In the genomic region with DNA sequence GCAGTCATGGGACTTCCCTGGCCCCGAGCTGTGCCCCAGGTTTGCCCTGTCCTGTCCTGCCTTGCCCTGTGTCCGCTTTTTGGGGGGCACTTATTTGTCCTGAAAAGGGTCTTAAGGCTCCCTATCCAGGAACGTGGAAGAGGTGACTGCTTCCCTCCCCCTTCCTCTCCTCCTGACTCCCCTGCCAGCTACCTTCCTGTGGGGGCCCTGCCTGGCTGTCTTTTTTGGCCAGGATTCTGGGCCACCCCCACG, we compare ENCODE assay signal across 8 cellular contexts. TPM values are rescaled to one million over a fixed set of nuclear protein-coding genes. Genes with fewer than 3 reads are reported as not detected.
DNase-seq lines count a peak whose midpoint lies in the region; ATAC-seq and TF ChIP-seq lines count a peak whose summit lies in the region.

No MANE protein-coding gene starts in this region.

- peak overlapping the region; percentile 94 to 97 (median 96) for H3K4me3 Mint-ChIP-seq in CD4-positive, CD25-positive, alpha-beta regulatory T cell
- peak overlapping the region; percentile 92 for H3K4me3 Mint-ChIP-seq in dendritic cell treated with granulocyte-macrophage colony-stimulating factor and Interleukin-4, amounts not matched to agents 40 ng/mL and 50 ng/mL, for 4 days
- peak overlapping the region; percentile 89 for H3K4me3 Mint-ChIP-seq in nephron progenitor cell

- no peaks in the 10 kb centered on the region for H3K36me3 ChIP-seq in CD4-positive, CD25-positive, alpha-beta regulatory T cell (ENCODE audit: control insufficient read depth, insufficient read depth, low read length)
- no peaks in the 10 kb centered on the region for H3K36me3 ChIP-seq in NT2/D1 (ENCODE audit: insufficient read depth, insufficient read length, low read length)

- H3K4me1 Mint-ChIP-seq in CD4-positive, CD25-positive, alpha-beta regulatory T cell = peaks cover 11 to 50% (median 31%) of the 10 kb centered on the region in 4 donors
- peaks cover 50% of the 10 kb centered on the region for H3K4me1 Mint-ChIP-seq in dendritic cell treated with granulocyte-macrophage colony-stimulating factor and Interleukin-4, amounts not matched to agents 40 ng/mL and 50 ng/mL, for 4 days (ENCODE audit: low read depth)
- peaks cover 43% of the 10 kb centered on the region for H3K4me1 Mint-ChIP-seq in nephron progenitor cell

- H3K27me3 ChIP-seq in CD4-positive, CD25-positive, alpha-beta regulatory T cell (ENCODE audit: control insufficient read depth, insufficient read depth, low read length) = no peaks in the 10 kb centered on the region
- H3K27me3 ChIP-seq in NT2/D1 (ENCODE audit: insufficient read depth, insufficient read length) = peaks cover 6% of the 10 kb centered on the region

- no peak for ATAC-seq in CD4-positive, CD25-positive, alpha-beta regulatory T cell (ENCODE audit: low read depth in 2 of 2)
- no peak for ATAC-seq in activated CD4-positive, CD25-positive, alpha-beta regulatory T cell treated with anti-CD3 and anti-CD28 coated beads, Interleukin-2, amount 50 U/mL, for 24 hours

- H3K27ac Mint-ChIP-seq in CD4-positive, CD25-positive, alpha-beta regulatory T cell = peak overlapping the region; percentile 98 to 100 (median 100)
- H3K27ac Mint-ChIP-seq in dendritic cell treated with granulocyte-macrophage colony-stimulating factor and Interleukin-4, amounts not matched to agents 40 ng/mL and 50 ng/mL, for 4 days = peak overlapping the region; percentile 96
- peak overlapping the region; percentile 38 for H3K27ac Mint-ChIP-seq in nephron progenitor cell

- H3K9ac ChIP-seq in NT2/D1 (ENCODE audit: insufficient read length, low read depth) = peak overlapping the region; percentile 90

- intact Hi-C loops in dendritic cell treated with granulocyte-macrophage colony-stimulating factor and Interleukin-4, amounts not matched to agents 40 ng/mL and 50 ng/mL, for 4 days (cut with micrococcal nuclease) = loop anchor here (5.0 to 10.0 kb wide), 2 partner anchors 61 to 666 kb away; no protein-coding TSS in a partner anchor

- H3K9me3 ChIP-seq in CD4-positive, CD25-positive, alpha-beta regulatory T cell (ENCODE audit: control insufficient read depth in 2 of 2, low read length in 2 of 2) = no peaks in the 10 kb centered on the region
- no peaks in the 10 kb centered on the region for H3K9me3 ChIP-seq in NT2/D1 (ENCODE audit: insufficient read depth, low read length)

- no peaks in the 10 kb centered on the region for H3K36me3 Mint-ChIP-seq in CD4-positive, CD25-positive, alpha-beta regulatory T cell
- H3K36me3 Mint-ChIP-seq in dendritic cell treated with granulocyte-macrophage colony-stimulating factor and Interleukin-4, amounts not matched to agents 40 ng/mL and 50 ng/mL, for 4 days (ENCODE audit: low read depth) = peaks cover 6% of the 10 kb centered on the region
- H3K36me3 Mint-ChIP-seq in nephron progenitor cell (ENCODE audit: low read depth) = no peaks in the 10 kb centered on the region

- peak overlapping the region; percentile 95 for H3K27ac ChIP-seq in CD4-positive, CD25-positive, alpha-beta regulatory T cell (ENCODE audit: insufficient read depth, low read length, poor library complexity, severe bottlenecking)

- DNase-seq in CD4-positive, CD25-positive, alpha-beta regulatory T cell = no peak
- DNase-seq in NT2/D1 (ENCODE audit: low read depth, low spot score) (no peak), nephron progenitor cell (no peak), NCI-H128 (lab: John Stamatoyannopoulos, UW; ENCODE audit: unreplicated experiment) (no peak), NOMO-1 treated with dmso at 0.1 percent for 144 hours (lab: John Stamatoyannopoulos, UW; ENCODE audit: unreplicated experiment) (no peak)
- DNase-seq in stimulated activated CD4-positive, alpha-beta T cell treated with anti-CD3 and anti-CD28 coated beads, Interleukin-2, amount 100 ng/mL, for 48 hours = no peak

- H3K27me3 Mint-ChIP-seq in CD4-positive, CD25-positive, alpha-beta regulatory T cell = peaks cover 4% of the 10 kb centered on the region
- H3K27me3 Mint-ChIP-seq in dendritic cell treated with granulocyte-macrophage colony-stimulating factor and Interleukin-4, amounts not matched to agents 40 ng/mL and 50 ng/mL, for 4 days = peaks cover 2% of the 10 kb centered on the region
- peaks cover 56% of the 10 kb centered on the region for H3K27me3 Mint-ChIP-seq in nephron progenitor cell (ENCODE audit: low read depth, poor library complexity)

- no peak for TF ChIP-seq CTCF in nephron progenitor cell (IDR thresholded peaks at IDR 0.05)

- peaks cover 40% of the 10 kb centered on the region for H3K4me1 ChIP-seq in CD4-positive, CD25-positive, alpha-beta regulatory T cell (ENCODE audit: control insufficient read depth, insufficient read depth, low read length, poor library complexity, severe bottlenecking)
- peaks cover 4% of the 10 kb centered on the region for H3K4me1 ChIP-seq in NT2/D1 (ENCODE audit: insufficient read depth, insufficient read length)

- H3K4me3 ChIP-seq in CD4-positive, CD25-positive, alpha-beta regulatory T cell (ENCODE audit: low read depth, low read length) = peak overlapping the region; percentile 54
- H3K4me3 ChIP-seq in NT2/D1 (ENCODE audit: insufficient read length, low read depth) = peak overlapping the region; percentile 61

- no peaks in the 10 kb centered on the region for H3K9me3 Mint-ChIP-seq in CD4-positive, CD25-positive, alpha-beta regulatory T cell
- H3K9me3 Mint-ChIP-seq in dendritic cell treated with granulocyte-macrophage colony-stimulating factor and Interleukin-4, amounts not matched to agents 40 ng/mL and 50 ng/mL, for 4 days = no peaks in the 10 kb centered on the region
- H3K9me3 Mint-ChIP-seq in nephron progenitor cell = no peaks in the 10 kb centered on the region

RNA-seq across cellular contexts. Expression of a gene that starts 6.5 kb away (rescaled TPM):
- total RNA-seq in CD4-positive, CD25-positive, alpha-beta regulatory T cell = 86.7 TPM
- polyA plus RNA-seq in CD4-positive, CD25-positive, alpha-beta regulatory T cell = 1 to 10 TPM; 1.4 to 3.7 (median 3.0) TPM

Comparison
In these comparisons a context has a peak if more than half of its experiments do, and no peak if none do; other contexts are left out.
1. H3K27ac Mint-ChIP-seq: peak in every context shown above with its lines; median percentile 100 in CD4-positive, CD25-positive, alpha-beta regulatory T cell; 96 in dendritic cell treated with granulocyte-macrophage colony-stimulating factor and Interleukin-4, amounts not matched to agents 40 ng/mL and 50 ng/mL, for 4 days; 38 in nephron progenitor cell.